ENCODE assay signal across 21 cellular contexts in genomic region chr2:147659051-147659450, GRCh38.
DNase-seq lines count a peak whose midpoint lies in the region; ATAC-seq, FAIRE-seq and TF ChIP-seq lines count a peak whose summit lies in the region.
"Had no signal": no experiment of that assay in that cellular context is flagged by ENCODE, and none has a peak within 500 bp of the region (broad histone marks: within the 10 kb centered on the region; RNA-seq: fewer than 3 reads in every experiment).

No MANE protein-coding gene starts in this region.

- H3K27ac Mint-ChIP-seq in astrocyte (ENCODE audit: unreplicated experiment) = no peak overlapping the region
- H3K27ac Mint-ChIP-seq: CD4-positive, alpha-beta T cell; GM23338; HFFc6; T-cell had no signal

- FAIRE-seq in astrocyte (lab: Jason Lieb, UNC) = no peak

- TF ChIP-seq CTCF in astrocyte (IDR thresholded peaks at IDR 0.05; ENCODE audit: insufficient read depth, low read depth, low read length) = no peak
- no peak for TF ChIP-seq CTCF in smooth muscle cell (IDR thresholded peaks at IDR 0.05; ENCODE audit: borderline replicate concordance, insufficient read depth, poor library complexity, severe bottlenecking)
- TF ChIP-seq CTCF in adrenal gland (IDR thresholded peaks at IDR 0.05) = no peak
- no peak for TF ChIP-seq CTCF in WERI-Rb-1 (IDR thresholded peaks at IDR 0.05; ENCODE audit: low read depth, low read length)

- no peak overlapping the region for H3K9ac ChIP-seq in astrocyte (ENCODE audit: low read length)
- H3K9ac ChIP-seq in smooth muscle cell (ENCODE audit: low read depth) = peak overlapping the region; percentile 56

- peak; percentile 29 for ATAC-seq in HG03469 (IDR thresholded peaks at IDR 0.05; ENCODE audit: unreplicated experiment)
- ATAC-seq in HG03432 (IDR thresholded peaks at IDR 0.05; ENCODE audit: unreplicated experiment) = no peak
- ATAC-seq: GM23338, Right ventricle myocardium inferior, T-cell had no signal

- peaks cover 2% of the 10 kb centered on the region for H3K4me1 Mint-ChIP-seq in astrocyte (ENCODE audit: low read depth, unreplicated experiment)
- H3K4me1 Mint-ChIP-seq: GM23338 had no signal

- H3K4me1 ChIP-seq in astrocyte (ENCODE audit: insufficient read depth, low read length) = no peaks in the 10 kb centered on the region
- H3K4me1 ChIP-seq in smooth muscle cell (ENCODE audit: low read depth) = no peaks in the 10 kb centered on the region
- no peaks in the 10 kb centered on the region for H3K4me1 ChIP-seq in adrenal gland (replicated peaks in 1 of 2)

- no peaks in the 10 kb centered on the region for H3K27me3 ChIP-seq in astrocyte (ENCODE audit: insufficient read depth, low read length)
- H3K27me3 ChIP-seq in smooth muscle cell (ENCODE audit: low read depth) = no peaks in the 10 kb centered on the region
- H3K27me3 ChIP-seq in adrenal gland = no peaks in the 10 kb centered on the region
- no peaks in the 10 kb centered on the region for H3K27me3 ChIP-seq in WERI-Rb-1 (ENCODE audit: insufficient read depth, low read depth, severe bottlenecking)

- intact Hi-C loops in adrenal gland (cut with DNase I) = no loop called here

- H3K4me2 ChIP-seq in astrocyte (ENCODE audit: low read length) = no peak overlapping the region
- H3K4me2 ChIP-seq in smooth muscle cell = peak overlapping the region; percentile 16
- H3K4me2 ChIP-seq: GM23338, PC-9 had no signal

- no peak overlapping the region for H2AFZ ChIP-seq in astrocyte (ENCODE audit: low read depth, low read length)
- no peak overlapping the region for H2AFZ ChIP-seq in smooth muscle cell (ENCODE audit: low read depth)
- H2AFZ ChIP-seq: GM23338, PC-9 had no signal

- H3K36me3 ChIP-seq in astrocyte (ENCODE audit: insufficient read depth, low read length) (no peaks in the 10 kb centered on the region), smooth muscle cell (ENCODE audit: low read depth) (no peaks in the 10 kb centered on the region), adrenal gland (replicated peaks in 1 of 2) (no peaks in the 10 kb centered on the region), WERI-Rb-1 (no peaks in the 10 kb centered on the region)

- H3K79me2 ChIP-seq in astrocyte (ENCODE audit: insufficient read depth, low read length) (no peaks in the 10 kb centered on the region), smooth muscle cell (ENCODE audit: low read depth) (no peaks in the 10 kb centered on the region)

- H3K36me3 Mint-ChIP-seq in astrocyte (ENCODE audit: low read depth, unreplicated experiment) = no peaks in the 10 kb centered on the region

- H4K20me1 ChIP-seq in astrocyte (ENCODE audit: insufficient read depth, low read length) (no peaks in the 10 kb centered on the region), smooth muscle cell (ENCODE audit: low read depth) (no peaks in the 10 kb centered on the region)

- H3K9me3 ChIP-seq in astrocyte (ENCODE audit: insufficient read depth, low read depth, low read length) (no peaks in the 10 kb centered on the region), smooth muscle cell (replicated peaks; ENCODE audit: low read depth) (no peaks in the 10 kb centered on the region), adrenal gland (replicated peaks in 1 of 3) (no peaks in the 10 kb centered on the region), WERI-Rb-1 (ENCODE audit: severe bottlenecking) (no peaks in the 10 kb centered on the region)

- H3K4me3 ChIP-seq in astrocyte (ENCODE audit: insufficient read depth, low read depth, low read length) (no peak overlapping the region), smooth muscle cell (no peak overlapping the region), adrenal gland (no peak overlapping the region), WERI-Rb-1 (ENCODE audit: low read depth, low read length) (no peak overlapping the region)
- H3K4me3 ChIP-seq: GM23338, PC-9, SK-N-MC had no signal

- peaks cover 2% of the 10 kb centered on the region for H3K27me3 Mint-ChIP-seq in astrocyte (ENCODE audit: low read depth, unreplicated experiment)
- H3K27me3 Mint-ChIP-seq: CD4-positive, alpha-beta T cell; T-cell had no signal

- H3K9me3 Mint-ChIP-seq in astrocyte (ENCODE audit: unreplicated experiment) = peaks cover 2% of the 10 kb centered on the region
- H3K9me3 Mint-ChIP-seq: CD4-positive, alpha-beta T cell; GM23338 had no signal

- 14% methylated on average over 1 of the region's 1 CpG for WGBS in smooth muscle cell (ENCODE audit: low lambda C conversion rate)
- 57 to 87% (median 74%) methylated on average over 1 of the region's 1 CpG for WGBS in adrenal gland, 4 donors

- TF ChIP-seq POLR2A in adrenal gland (IDR thresholded peaks at IDR 0.05) = no peak

- DNase-seq in EL (peak; percentile 14), astrocyte (ENCODE audit: low read depth) (peak; percentile 43), smooth muscle cell (lab: John Stamatoyannopoulos, UW; ENCODE audit: unreplicated experiment) (no peak), adrenal gland (no peak), WERI-Rb-1 (no peak)
- DNase-seq: AML-193; Calu3; CD4-positive, alpha-beta T cell; DND-41; HFFc6; Karpas-422; MV-4-11; NCI-H1436; NCI-H2081 treated with DMSO at 0.1 percent for 48 hours; PC-9; T-cell had no signal

- H3K27ac ChIP-seq in astrocyte (ENCODE audit: low read depth, low read length) (no peak overlapping the region), smooth muscle cell (ENCODE audit: low read depth) (peak overlapping the region; percentile 75), adrenal gland (no peak overlapping the region), WERI-Rb-1 (no peak overlapping the region)
- H3K27ac ChIP-seq: PC-9, SK-N-MC had no signal

- no peaks in the 10 kb centered on the region for H3F3A ChIP-seq in smooth muscle cell (ENCODE audit: low read depth)

- no peak overlapping the region for H3K4me3 Mint-ChIP-seq in astrocyte (ENCODE audit: unreplicated experiment)
- H3K4me3 Mint-ChIP-seq: CD4-positive, alpha-beta T cell; GM23338; HFFc6; T-cell had no signal

Comparison
In these comparisons a context has a peak if more than half of its experiments do, and no peak if none do; other contexts are left out.
1. DNase-seq: peak in EL (single experiment) and astrocyte (single experiment); none in smooth muscle cell (single experiment), adrenal gland (0 of 7) and WERI-Rb-1 (single experiment).